ENCODE assay signal across 31 cellular contexts in genomic region chr21:27306821-27307746, GRCh38.
DNase-seq lines count a peak whose midpoint lies in the region; ATAC-seq and TF ChIP-seq lines count a peak whose summit lies in the region.
"Had no signal": no experiment of that assay in that cellular context is flagged by ENCODE, and none has a peak within 500 bp of the region (broad histone marks: within the 10 kb centered on the region; RNA-seq: fewer than 3 reads in every experiment).

No MANE protein-coding gene starts in this region.

- H3K9ac ChIP-seq in SK-N-SH, result no peak overlapping the region
- H3K9ac ChIP-seq in mesenchymal stem cell (ENCODE audit: low read length), result peak overlapping the region; percentile 72

- no peaks in the 10 kb centered on the region for H4K20me1 ChIP-seq in SK-N-SH (ENCODE audit: insufficient read depth)

- ATAC-seq in SK-N-SH treated with all-trans-retinoic acid at 6 μM for 48 hours, result peak; percentile 59; the same call in 2 of the 3 replicates
- ATAC-seq in HG03025 (IDR thresholded peaks at IDR 0.05; ENCODE audit: low FRiP score, unreplicated experiment), result no peak
- ATAC-seq: K562, upper lobe of right lung had no signal

- H4K91ac ChIP-seq in mesenchymal stem cell (ENCODE audit: low read length), result no peak overlapping the region

- H3K4me1 ChIP-seq in SK-N-SH (ENCODE audit: control insufficient read depth in 1 of 2, insufficient read depth in 2 of 2, low read depth in 1 of 2, low read length in 1 of 2) (no peaks in the 10 kb centered on the region; a peak in 1 of 4 replicates), mesenchymal stem cell (ENCODE audit: control insufficient read depth, insufficient read depth, low read depth, low read length) (no peaks in the 10 kb centered on the region)
- H3K4me1 ChIP-seq: gastrocnemius medialis, pancreas, Peyer's patch, SJCRH30, upper lobe of right lung had no signal

- H2AK5ac ChIP-seq in mesenchymal stem cell (ENCODE audit: low read length, severe bottlenecking), result no peak overlapping the region

- TF ChIP-seq CTCF in SK-N-SH (IDR thresholded peaks at IDR 0.05) (no peak), fibroblast of the aortic adventitia (IDR thresholded peaks at IDR 0.05; ENCODE audit: insufficient read depth, low read length) (no peak)

- no peak for TF ChIP-seq EP300 in SK-N-SH (IDR thresholded peaks at IDR 0.05; ENCODE audit: borderline replicate concordance in 1 of 2, low read depth in 1 of 2, low read length in 1 of 2)

- H2BK15ac ChIP-seq in mesenchymal stem cell (ENCODE audit: low read depth, poor library complexity, severe bottlenecking), result no peak overlapping the region

- no peaks in the 10 kb centered on the region for H3K27me3 ChIP-seq in SK-N-SH (ENCODE audit: insufficient read depth)
- H3K27me3 ChIP-seq in mesenchymal stem cell (ENCODE audit: control insufficient read depth in 1 of 2, insufficient read depth in 1 of 2, low read length in 2 of 2), result no peaks in the 10 kb centered on the region
- H3K27me3 ChIP-seq: gastrocnemius medialis, pancreas, Peyer's patch, SJCRH30, upper lobe of right lung had no signal

- H3K27ac ChIP-seq in SK-N-SH (ENCODE audit: low read depth in 2 of 2, low read length in 1 of 2) (peak overlapping the region in 1 of 2 experiments; percentile 48; a peak in 2 of 4 replicates), mesenchymal stem cell (ENCODE audit: low read length, poor library complexity, severe bottlenecking) (no peak overlapping the region)
- H3K27ac ChIP-seq: epithelial cell of prostate, pancreas, SJCRH30, upper lobe of right lung had no signal

- POLR2A ChIA-PET in SK-N-SH (lab: Yijun Ruan, JAX), result interaction anchor here (0.7 kb wide), 1 partner anchor 88 kb away, joined by 3 read pairs; no protein-coding TSS in a partner anchor

- no peak overlapping the region for H3K14ac ChIP-seq in mesenchymal stem cell (ENCODE audit: low read length in 2 of 2)

- WGBS in SK-N-SH (ENCODE audit: low lambda C conversion rate), result 55% methylated on average over 4 of the region's 4 CpGs
- WGBS in mesenchymal stem cell, result 95% methylated on average over 2 of the region's 4 CpGs

- CTCF ChIA-PET in SK-N-SH (lab: Yijun Ruan, JAX), result no interaction called here

- H3K23ac ChIP-seq in mesenchymal stem cell (ENCODE audit: low read length in 2 of 2), result no peak overlapping the region

- H3K9me2 ChIP-seq in SK-N-SH, result no peaks in the 10 kb centered on the region

- H3K36me3 ChIP-seq in SK-N-SH (replicated peaks in 1 of 2; ENCODE audit: control insufficient read depth in 1 of 2, insufficient read depth in 2 of 2, low read length in 1 of 2), result no peaks in the 10 kb centered on the region
- no peaks in the 10 kb centered on the region for H3K36me3 ChIP-seq in mesenchymal stem cell (ENCODE audit: control insufficient read depth in 1 of 2, insufficient read depth in 2 of 2, low read depth in 1 of 2, low read length in 2 of 2)
- H3K36me3 ChIP-seq: gastrocnemius medialis, pancreas, Peyer's patch, SJCRH30, upper lobe of right lung had no signal

- H4K8ac ChIP-seq in mesenchymal stem cell (ENCODE audit: low read length), result no peak overlapping the region

- H3K4me3 ChIP-seq in SK-N-SH (ENCODE audit: low read depth in 2 of 2, low read length in 1 of 2) (no peak overlapping the region), fibroblast of the aortic adventitia (ENCODE audit: low read depth, low read length) (no peak overlapping the region), mesenchymal stem cell (ENCODE audit: insufficient read depth in 1 of 2, low read depth in 1 of 2, low read length in 2 of 2) (peak overlapping the region in 1 of 2 experiments; percentile 42)
- H3K4me3 ChIP-seq: gastrocnemius medialis, K562, lung, pancreas, Peyer's patch, SJCRH30, upper lobe of right lung had no signal

- no peaks in the 10 kb centered on the region for H3K79me1 ChIP-seq in mesenchymal stem cell (replicated peaks; ENCODE audit: low read length, poor library complexity, severe bottlenecking)

- H2BK5ac ChIP-seq in mesenchymal stem cell (ENCODE audit: low read depth, low read length, poor library complexity, severe bottlenecking), result no peak overlapping the region

- H3K18ac ChIP-seq in mesenchymal stem cell (ENCODE audit: low read depth in 1 of 2, low read length in 2 of 2), result peak overlapping the region in 1 of 2 experiments; percentile 43

- H3K4ac ChIP-seq in mesenchymal stem cell (ENCODE audit: low read depth in 1 of 2, low read length in 2 of 2), result no peak overlapping the region

- H3K79me2 ChIP-seq in SK-N-SH (ENCODE audit: insufficient read depth), result no peaks in the 10 kb centered on the region

- H2AFZ ChIP-seq in SK-N-SH (ENCODE audit: low read depth) (no peak overlapping the region), mesenchymal stem cell (ENCODE audit: low read depth, low read length) (no peak overlapping the region)

- H3K4me2 ChIP-seq in SK-N-SH, result no peak overlapping the region
- H3K4me2 ChIP-seq in mesenchymal stem cell (ENCODE audit: low read length, poor library complexity, severe bottlenecking), result no peak overlapping the region

- TF ChIP-seq RAD21 in SK-N-SH (IDR thresholded peaks at IDR 0.05; ENCODE audit: low read length), result no peak

- DNase-seq in SK-N-SH, result no peak
- peak; percentile 79 for DNase-seq in fibroblast of the aortic adventitia (ENCODE audit: low read depth)
- DNase-seq in mesenchymal stem cell, result peak; percentile 24
- DNase-seq in islet precursor cell, result no peak
- no peak for DNase-seq in NCI-H2107 (lab: John Stamatoyannopoulos, UW)
- DNase-seq in activated CD4-positive, alpha-beta T cell treated with anti-CD3 and anti-CD28 coated beads for 48 hours, result no peak
- DNase-seq: 8988T; activated CD4-positive, alpha-beta T cell treated with anti-CD3 and anti-CD28 coated beads, Interleukin-2, amount 50 U/mL, for 48 hours; activated CD4-positive, CD25-positive, alpha-beta regulatory T cell; activated naive CD4-positive, alpha-beta T cell treated with Interleukin-2 at 50 U/mL for 16 hours; amniotic stem cell; CD8-positive, alpha-beta memory T cell; DMS153; effector CD4-positive, alpha-beta T cell; gastrocnemius medialis; HCEC 1CT; NCI-H1105 treated with DMSO at 0.1 percent for 48 hours; NCI-H2081 treated with DMSO at 0.1 percent for 48 hours; NCI-H345; pancreas; Peyer's patch; SJCRH30; stimulated activated CD4-positive, alpha-beta T cell treated with anti-CD3 and anti-CD28 coated beads, Interleukin-12 subunit alpha, Interleukin-12 subunit beta, amount 100 ng/mL, for 4 hours; stimulated activated CD4-positive, alpha-beta T cell treated with anti-CD3 and anti-CD28 coated beads, Interleukin-4, amount 100 ng/mL, for 1 hour; substantia nigra; upper lobe of right lung had no signal

- no peaks in the 10 kb centered on the region for H3K9me3 ChIP-seq in SK-N-SH
- H3K9me3 ChIP-seq in mesenchymal stem cell (ENCODE audit: control insufficient read depth, low read length), result no peaks in the 10 kb centered on the region
- H3K9me3 ChIP-seq: gastrocnemius medialis, pancreas, Peyer's patch, SJCRH30, upper lobe of right lung had no signal

- no peaks in the 10 kb centered on the region for H3F3A ChIP-seq in SK-N-SH (replicated peaks; ENCODE audit: insufficient read depth)

- no peak overlapping the region for H2BK120ac ChIP-seq in mesenchymal stem cell (ENCODE audit: low read depth, low read length)

- H2BK12ac ChIP-seq in mesenchymal stem cell (ENCODE audit: low read length in 2 of 2), result no peak overlapping the region

TF ChIP-seq in SK-N-SH treated with all-trans-retinoic acid at 6 μM for 48 hours, 23 proteins besides CTCF, POLR2A, EP300 and RAD21:
- TF ChIP-seq TCF4 (CRISPR knock-in tag; IDR thresholded peaks at IDR 0.05; ENCODE audit: borderline replicate concordance), result no peak
- no peak for TF ChIP-seq ZNF70 (CRISPR knock-in tag; IDR thresholded peaks at IDR 0.05)

TF ChIP-seq in SK-N-SH, 30 proteins besides CTCF, POLR2A, EP300 and RAD21 (continues in another document):
- TF ChIP-seq MEF2A (IDR thresholded peaks at IDR 0.05; ENCODE audit: borderline replicate concordance, low read depth) (no peak), RFX5 (IDR thresholded peaks at IDR 0.05; ENCODE audit: low read length) (no peak), USF2 (IDR thresholded peaks at IDR 0.05; ENCODE audit: borderline replicate concordance, low read depth, low read length) (no peak)
- TF ChIP-seq, protein P1, sequence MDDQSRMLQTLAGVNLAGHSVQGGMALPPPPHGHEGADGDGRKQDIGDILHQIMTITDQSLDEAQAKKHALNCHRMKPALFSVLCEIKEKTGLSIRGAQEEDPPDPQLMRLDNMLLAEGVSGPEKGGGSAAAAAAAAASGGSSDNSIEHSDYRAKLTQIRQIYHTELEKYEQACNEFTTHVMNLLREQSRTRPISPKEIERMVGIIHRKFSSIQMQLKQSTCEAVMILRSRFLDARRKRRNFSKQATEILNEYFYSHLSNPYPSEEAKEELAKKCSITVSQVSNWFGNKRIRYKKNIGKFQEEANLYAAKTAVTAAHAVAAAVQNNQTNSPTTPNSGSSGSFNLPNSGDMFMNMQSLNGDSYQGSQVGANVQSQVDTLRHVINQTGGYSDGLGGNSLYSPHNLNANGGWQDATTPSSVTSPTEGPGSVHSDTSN (IDR thresholded peaks at IDR 0.05), result no peak

Comparison
In these comparisons a context has a peak if more than half of its experiments do, and no peak if none do; other contexts are left out.
1. DNase-seq: peak in fibroblast of the aortic adventitia (single experiment) and mesenchymal stem cell (single experiment); none in SK-N-SH (single experiment), islet precursor cell (single experiment), NCI-H2107 (single experiment) and activated CD4-positive, alpha-beta T cell treated with anti-CD3 and anti-CD28 coated beads for 48 hours (single experiment).